In the genomic region with DNA sequence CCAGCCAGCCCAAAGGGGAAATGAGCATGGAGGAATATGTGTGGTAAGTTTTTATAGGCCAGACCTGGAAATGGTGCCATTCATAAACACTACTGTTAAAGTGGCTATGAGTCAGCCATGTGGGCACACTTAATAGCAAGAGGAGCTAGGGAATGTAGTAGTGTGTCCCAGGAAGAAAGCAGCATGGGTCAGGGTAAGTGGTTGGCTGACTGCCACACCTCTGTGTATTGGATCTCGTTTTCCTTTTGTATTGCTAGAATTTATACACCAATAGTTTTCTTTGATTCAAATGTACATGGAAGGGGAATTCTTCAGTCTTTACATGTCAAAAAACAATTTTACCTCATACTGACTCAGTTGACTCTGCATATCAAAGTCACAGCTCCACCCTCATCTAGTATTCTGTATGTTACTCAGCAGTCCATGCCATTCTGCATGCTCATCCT, we compare ENCODE assay signal across 1 cellular context.
TF ChIP-seq lines count a peak whose summit lies in the region.

No MANE protein-coding gene starts in this region.

TF ChIP-seq in HepG2, 621 proteins besides CTCF, POLR2A, EP300 and RAD21 (continued from another document):
- TF ChIP-seq CREB1 (IDR thresholded peaks at IDR 0.05) = no peak
- no peak for TF ChIP-seq CREB1 (CRISPR knock-in tag; IDR thresholded peaks at IDR 0.05)
- TF ChIP-seq KDM6A (CRISPR knock-in tag; IDR thresholded peaks at IDR 0.05; ENCODE audit: low read depth) = no peak
- TF ChIP-seq, protein P1, sequence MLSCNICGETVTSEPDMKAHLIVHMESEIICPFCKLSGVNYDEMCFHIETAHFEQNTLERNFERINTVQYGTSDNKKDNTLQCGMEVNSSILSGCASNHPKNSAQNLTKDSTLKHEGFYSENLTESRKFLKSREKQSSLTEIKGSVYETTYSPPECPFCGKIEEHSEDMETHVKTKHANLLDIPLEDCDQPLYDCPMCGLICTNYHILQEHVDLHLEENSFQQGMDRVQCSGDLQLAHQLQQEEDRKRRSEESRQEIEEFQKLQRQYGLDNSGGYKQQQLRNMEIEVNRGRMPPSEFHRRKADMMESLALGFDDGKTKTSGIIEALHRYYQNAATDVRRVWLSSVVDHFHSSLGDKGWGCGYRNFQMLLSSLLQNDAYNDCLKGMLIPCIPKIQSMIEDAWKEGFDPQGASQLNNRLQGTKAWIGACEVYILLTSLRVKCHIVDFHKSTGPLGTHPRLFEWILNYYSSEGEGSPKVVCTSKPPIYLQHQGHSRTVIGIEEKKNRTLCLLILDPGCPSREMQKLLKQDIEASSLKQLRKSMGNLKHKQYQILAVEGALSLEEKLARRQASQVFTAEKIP (CRISPR knock-in tag; IDR thresholded peaks at IDR 0.05; ENCODE audit: borderline replicate concordance) = no peak
TF ChIP-seq in HepG2: peak in this region for 0.
